ENCODE assay signal across 1 cellular context in the genomic region with DNA sequence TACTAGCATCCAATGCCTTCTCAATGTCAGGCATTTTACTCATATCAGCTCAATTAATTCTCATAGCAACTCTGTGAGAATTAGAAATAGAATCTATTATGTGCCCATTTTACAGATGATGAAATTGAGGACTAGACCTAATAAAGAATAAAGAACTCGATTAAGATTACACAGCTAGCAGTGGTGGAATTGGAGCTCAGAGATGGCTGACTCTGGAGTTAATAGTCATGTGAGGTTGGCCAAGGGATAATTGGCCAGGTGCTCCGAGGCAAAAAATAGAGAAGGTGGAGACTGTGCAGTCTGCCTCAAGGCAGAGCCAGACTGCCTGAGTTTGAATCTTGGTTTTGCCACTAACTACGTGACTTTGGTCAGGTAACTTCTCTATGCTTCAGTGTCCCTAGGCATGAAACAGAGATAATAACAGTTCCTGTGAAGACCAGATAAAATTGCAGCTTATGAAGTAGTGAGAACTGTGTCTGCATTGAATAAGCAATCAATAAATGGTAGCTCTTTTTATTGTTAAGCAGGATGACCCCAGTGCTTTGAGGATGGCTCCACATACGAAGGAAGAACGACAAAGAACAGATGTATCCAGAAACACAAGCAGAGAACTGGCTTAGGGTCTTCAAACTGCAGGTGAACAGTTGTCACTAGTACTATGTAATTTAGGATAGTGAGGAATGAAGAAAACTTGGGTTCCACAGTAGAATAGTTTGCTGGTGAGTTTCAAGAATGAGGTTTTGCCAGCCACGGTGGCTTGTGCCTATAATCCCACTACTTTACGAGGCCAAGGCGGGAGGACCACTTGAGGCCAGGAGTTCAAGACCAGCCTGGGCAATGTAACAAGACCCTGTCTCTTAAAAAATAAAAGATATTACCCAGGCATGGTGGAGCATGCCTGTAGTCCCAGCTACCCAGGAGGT.
TF ChIP-seq lines count a peak whose summit lies in the region.

No MANE protein-coding gene starts in this region.

TF ChIP-seq in HEK293, 187 proteins besides CTCF, POLR2A, EP300 and RAD21 (continued from another document):
- TF ChIP-seq PRDM10 (tag by site-specific recombination; IDR thresholded peaks at IDR 0.05): no peak
- TF ChIP-seq ATF2 (tag by site-specific recombination; IDR thresholded peaks at IDR 0.05; ENCODE audit: low read depth): no peak
- TF ChIP-seq ZNF112 (tag by site-specific recombination; IDR thresholded peaks at IDR 0.05): no peak
- TF ChIP-seq ZBTB8A (tag by site-specific recombination; IDR thresholded peaks at IDR 0.05): no peak
- no peak for TF ChIP-seq ZNF610 (tag by site-specific recombination; IDR thresholded peaks at IDR 0.05; ENCODE audit: borderline replicate concordance)
- no peak for TF ChIP-seq ZNF544 (tag by site-specific recombination; IDR thresholded peaks at IDR 0.05)
- TF ChIP-seq, protein P1, sequence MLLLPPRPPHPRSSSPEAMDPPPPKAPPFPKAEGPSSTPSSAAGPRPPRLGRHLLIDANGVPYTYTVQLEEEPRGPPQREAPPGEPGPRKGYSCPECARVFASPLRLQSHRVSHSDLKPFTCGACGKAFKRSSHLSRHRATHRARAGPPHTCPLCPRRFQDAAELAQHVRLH (tag by site-specific recombination; IDR thresholded peaks at IDR 0.05): 0 out of 2 replicates have a peak, but pooled peaks have one; percentile 29
- no peak for TF ChIP-seq ZEB2 (tag by site-specific recombination; IDR thresholded peaks at IDR 0.05)
